ENCODE assay signal across 8 cellular contexts in genomic region chr7:116173051-116174028, GRCh38. TPM values are rescaled to one million over a fixed set of nuclear protein-coding genes. Genes with fewer than 3 reads are reported as not detected.
A peak's percentile ranks its signal among the peaks of the same experiment; 100 is the strongest.
DNase-seq lines count a peak whose midpoint lies in the region; ATAC-seq, FAIRE-seq and TF ChIP-seq lines count a peak whose summit lies in the region.

No MANE protein-coding gene starts in this region.

- H3K27ac ChIP-seq in left lung: no peak overlapping the region

- no peak overlapping the region for H3K27ac Mint-ChIP-seq in activated naive CD4-positive, alpha-beta T cell treated with anti-CD3 and anti-CD28 coated beads for 36 hours

- peaks cover 4% of the 10 kb centered on the region for H3K36me3 Mint-ChIP-seq in activated naive CD4-positive, alpha-beta T cell treated with anti-CD3 and anti-CD28 coated beads for 36 hours (ENCODE audit: low read depth)

- peaks cover 7% of the 10 kb centered on the region for H3K27me3 Mint-ChIP-seq in activated naive CD4-positive, alpha-beta T cell treated with anti-CD3 and anti-CD28 coated beads for 36 hours (ENCODE audit: low read depth)

- DNase-seq in activated naive CD4-positive, alpha-beta T cell treated with anti-CD3 and anti-CD28 coated beads for 36 hours: peak; percentile 37
- no peak for DNase-seq in activated naive CD4-positive, alpha-beta T cell (lab: John Stamatoyannopoulos, UW)
- peak; percentile 45 for DNase-seq in NCI-H748 treated with DMSO at 0.1 percent for 48 hours (lab: John Stamatoyannopoulos, UW)
- DNase-seq in bronchial epithelial cell (ENCODE audit: low read depth): peak; percentile 72
- DNase-seq in left lung: no peak
- DNase-seq in cortex of kidney (lab: John Stamatoyannopoulos, UW): no peak

- CTCF ChIA-PET in activated naive CD4-positive, alpha-beta T cell treated with anti-CD3 and anti-CD28 coated beads for 36 hours (lab: Charles Lee): interaction anchor here (0.6 to 5.7 kb wide), 13 partner anchors 10 to 1198 kb away, joined by 3 to 36 read pairs (median 3); no protein-coding TSS in a partner anchor

- no peaks in the 10 kb centered on the region for H3K36me3 ChIP-seq in bronchial epithelial cell (ENCODE audit: control insufficient read depth, insufficient read depth, low read length)
- H3K36me3 ChIP-seq in left lung: no peaks in the 10 kb centered on the region

- intact Hi-C loops in activated naive CD4-positive, alpha-beta T cell treated with anti-CD3 and anti-CD28 coated beads for 36 hours (cut with micrococcal nuclease): loop anchor here (1.0 to 10.0 kb wide), 7 partner anchors 35 to 636 kb away; partner anchors contain the start of gene MET
- intact Hi-C loops in left lung (cut with DNase I): loop anchor here (10.0 kb wide), 2 partner anchors 61 to 421 kb away; no protein-coding TSS in a partner anchor

- peak; percentile 67 for ATAC-seq in HG02798 (IDR thresholded peaks at IDR 0.05; ENCODE audit: poor library complexity, unreplicated experiment)
- ATAC-seq in left lung: peak; percentile 74
- ATAC-seq in GM19397 (IDR thresholded peaks at IDR 0.05; ENCODE audit: unreplicated experiment): no peak

- FAIRE-seq in bronchial epithelial cell (lab: Jason Lieb, UNC): no peak

- H3K27me3 ChIP-seq in bronchial epithelial cell (ENCODE audit: control insufficient read depth, insufficient read depth, low read length): peaks cover 1% of the 10 kb centered on the region
- H3K27me3 ChIP-seq in left lung: no peaks in the 10 kb centered on the region

- TF ChIP-seq CTCF in bronchial epithelial cell (IDR thresholded peaks at IDR 0.05; ENCODE audit: insufficient read depth, low read length, severe bottlenecking) (peak; percentile 21), left lung (IDR thresholded peaks at IDR 0.05) (peak; percentile 43 to 53)

- H3K4me1 Mint-ChIP-seq in activated naive CD4-positive, alpha-beta T cell treated with anti-CD3 and anti-CD28 coated beads for 36 hours (ENCODE audit: low read depth): no peaks in the 10 kb centered on the region

- H3K4me3 ChIP-seq in bronchial epithelial cell (ENCODE audit: low read depth, low read length): no peak overlapping the region
- H3K4me3 ChIP-seq in left lung: no peak overlapping the region

- H3K9me3 Mint-ChIP-seq in activated naive CD4-positive, alpha-beta T cell treated with anti-CD3 and anti-CD28 coated beads for 36 hours: peaks cover 5% of the 10 kb centered on the region

- no peaks in the 10 kb centered on the region for H3K4me1 ChIP-seq in left lung

- H3K4me3 Mint-ChIP-seq in activated naive CD4-positive, alpha-beta T cell treated with anti-CD3 and anti-CD28 coated beads for 36 hours: no peak overlapping the region

- no peaks in the 10 kb centered on the region for H3K9me3 ChIP-seq in left lung

RNA-seq across cellular contexts. Expression of gene TES, which starts 37.0 kb away (rescaled TPM):
- 10 to 100 TPM; 74.0 to 76.4 TPM for total RNA-seq in activated naive CD4-positive, alpha-beta T cell treated with anti-CD3 and anti-CD28 coated beads for 36 hours
- 276 and 348 TPM in 2 replicates for total RNA-seq in bronchial epithelial cell
- total RNA-seq in left lung: 100 to 1,000 TPM in 1 of 2 donors, 10 to 100 TPM in 1; 86.9 to 113 TPM

Comparison
In these comparisons a context has a peak if more than half of its experiments do, and no peak if none do; other contexts are left out.
1. DNase-seq: peak in activated naive CD4-positive, alpha-beta T cell treated with anti-CD3 and anti-CD28 coated beads for 36 hours (single experiment), NCI-H748 treated with DMSO at 0.1 percent for 48 hours (single experiment) and bronchial epithelial cell (single experiment); none in activated naive CD4-positive, alpha-beta T cell (0 of 4), left lung (0 of 2) and cortex of kidney (single experiment).